ENCODE assay signal across 15 cellular contexts in genomic region chr12:106897082-106897481, GRCh38. TPM values are rescaled to one million over a fixed set of nuclear protein-coding genes. Genes with fewer than 3 reads are reported as not detected.
DNase-seq lines count a peak whose midpoint lies in the region; ATAC-seq and TF ChIP-seq lines count a peak whose summit lies in the region.
"Had no signal": no experiment of that assay in that cellular context is flagged by ENCODE, and none has a peak within 500 bp of the region (broad histone marks: within the 10 kb centered on the region; RNA-seq: fewer than 3 reads in every experiment).

No MANE protein-coding gene starts in this region.

- ATAC-seq in sciatic nerve, result peak; percentile 25
- ATAC-seq in GM21526 (IDR thresholded peaks at IDR 0.05; ENCODE audit: low FRiP score, unreplicated experiment), result no peak
- ATAC-seq: activated CD8-positive, alpha-beta T cell treated with anti-CD3 and anti-CD28 coated beads, Interleukin-2, amount 10 ng/mL, durations not matched to agents 7 days and 5 days; stimulated activated naive B cell treated with anti-CD40 and anti-IgM and Interleukin-4, amounts not matched to agents 10 μg/mL and 1 μg/mL and 100 μg/mL, for 72 hours had no signal

- H3K4me3 ChIP-seq in cardiac fibroblast (replicated peaks in 1 of 2; ENCODE audit: low read depth in 2 of 2, low read length in 2 of 2), result no peak overlapping the region
- H3K4me3 ChIP-seq: Peyer's patch, prostate gland, vagina had no signal

- intact Hi-C loops in sciatic nerve (cut with DNase I), result no loop called here

- DNase-seq in SHP77 (lab: John Stamatoyannopoulos, UW) (peak; percentile 56 to 57), SHP77 treated with DMSO at 0.1 percent for 48 hours (lab: John Stamatoyannopoulos, UW) (no peak), NCI-H1930 (lab: John Stamatoyannopoulos, UW) (peak; percentile 15 to 26), cardiac fibroblast (ENCODE audit: low read depth in 2 of 2) (peak; percentile 15 to 40), sciatic nerve (ENCODE audit: low spot score) (no peak), H4 (ENCODE audit: low spot score) (no peak)
- DNase-seq in activated CD4-positive, alpha-beta T cell treated with anti-CD3 and anti-CD28 coated beads, Interleukin-2, amount 50 U/mL, for 4 hours, result no peak
- DNase-seq: activated CD8-positive, alpha-beta T cell treated with anti-CD3 and anti-CD28 coated beads, Interleukin-2, amount 10 ng/mL, durations not matched to agents 7 days and 5 days; activated naive CD4-positive, alpha-beta T cell; Peyer's patch; stimulated activated CD4-positive, alpha-beta T cell treated with anti-CD3 and anti-CD28 coated beads, Interleukin-4, amount 100 ng/mL, for 1 hour; stimulated activated naive B cell treated with anti-CD40 and anti-IgM and Interleukin-4, amounts not matched to agents 10 μg/mL and 1 μg/mL and 100 μg/mL, for 72 hours had no signal

- TF ChIP-seq CTCF in cardiac fibroblast (IDR thresholded peaks at IDR 0.05; ENCODE audit: low read depth, low read length), result no peak

RNA-seq across cellular contexts. Expression of gene TMEM263, which starts 58.6 kb away (rescaled TPM):
- 44.0 TPM for total RNA-seq in sciatic nerve
- 56.7 and 65.5 TPM in 2 replicates for total RNA-seq in H4 (2014; rRNA removed; shearing (Covaris generic))

Comparison
In these comparisons a context has a peak if more than half of its experiments do, and no peak if none do; other contexts are left out.
1. DNase-seq: peak in SHP77 (2 of 2), NCI-H1930 (2 of 2) and cardiac fibroblast (2 of 2); none in SHP77 treated with DMSO at 0.1 percent for 48 hours (single experiment), sciatic nerve (single experiment), H4 (single experiment) and activated CD4-positive, alpha-beta T cell treated with anti-CD3 and anti-CD28 coated beads, Interleukin-2, amount 50 U/mL, for 4 hours (0 of 2).